27 cellular contexts compared by ENCODE assay signal in genomic region chr14:53006931-53007330, GRCh38.
"Had no signal": no experiment of that assay in that cellular context is flagged by ENCODE, and none has a peak within 500 bp of the region (broad histone marks: within the 10 kb centered on the region; RNA-seq: fewer than 3 reads in every experiment).

No MANE protein-coding gene starts in this region.

- H3K36me3 Mint-ChIP-seq: activated naive CD4-positive, alpha-beta T cell treated with anti-CD3 and anti-CD28 coated beads, Interleukin-2, amount 50 U/mL, for 24 hours; activated naive CD8-positive, alpha-beta T cell treated with anti-CD3 and anti-CD28 coated beads, Interleukin-2, amount 10 ng/mL, durations not matched to agents 7 days and 5 days had no signal

- DNase-seq: activated CD4-positive, alpha-beta T cell treated with anti-CD3 and anti-CD28 coated beads for 36 hours; activated CD4-positive, alpha-beta T cell treated with anti-CD3 and anti-CD28 coated beads, Interleukin-2, amount 10 ng/mL, durations not matched to agents 7 days and 5 days; activated CD4-positive, alpha-beta T cell treated with anti-CD3 and anti-CD28 coated beads, Interleukin-2, amount 50 U/mL, for 48 hours; activated CD8-positive, alpha-beta memory T cell treated with anti-CD3 and anti-CD28 coated beads, Interleukin-2, amount 50 U/mL, for 4 hours; activated gamma-delta T cell; activated naive CD4-positive, alpha-beta T cell treated with Interleukin-2 at 50 U/mL for 16 hours; activated naive CD8-positive, alpha-beta T cell treated with anti-CD3 and anti-CD28 coated beads, Interleukin-2, amount 10 ng/mL, durations not matched to agents 7 days and 5 days; activated T-cell treated with anti-CD3 and anti-CD28 coated beads for 4 hours; activated T-cell treated with anti-CD3 and anti-CD28 coated beads, Interleukin-2, amount 50 U/mL, for 48 hours; NCI-H1105; NCI-H1417 treated with DMSO at 0.1 percent for 48 hours; NCI-H1930; NCI-H2081 treated with DMSO at 0.1 percent for 48 hours; NCI-H446 treated with DMSO at 0.1 percent for 48 hours; NCI-H524 treated with DMSO at 0.1 percent for 48 hours; SHP77; SJCRH30 had no signal

- H3K9ac ChIP-seq: KMS-11 had no signal

- H3K9me3 Mint-ChIP-seq: activated CD4-positive, alpha-beta T cell treated with anti-CD3 and anti-CD28 coated beads, Interleukin-2, amount 10 ng/mL, durations not matched to agents 7 days and 5 days; activated naive CD4-positive, alpha-beta T cell treated with anti-CD3 and anti-CD28 coated beads, Interleukin-2, amount 50 U/mL, for 24 hours; activated naive CD8-positive, alpha-beta T cell treated with anti-CD3 and anti-CD28 coated beads, Interleukin-2, amount 10 ng/mL, durations not matched to agents 7 days and 5 days; activated T-helper 2 cell treated with anti-CD3 and anti-CD28 coated beads, Interferon-gamma antibody, Interleukin-2, Interleukin-4, amounts not matched to agents 10 μg/mL and 5 μg/mL and 100 μg/mL, durations not matched to agents 14 hours and 24 hours and 36 hours; central memory CD8-positive, alpha-beta T cell; T-helper 2 cell treated with Interferon-gamma antibody and Interleukin-4, amounts not matched to agents 5 μg/mL and 100 μg/mL, for 36 hours had no signal

- H3K4me3 ChIP-seq: ascending aorta, cardiac muscle cell, SJCRH30, SK-N-MC had no signal

- H3K27me3 ChIP-seq: ascending aorta, cardiac muscle cell, SJCRH30 had no signal

- H3K9me3 ChIP-seq: ascending aorta, SJCRH30 had no signal

- H3K27me3 Mint-ChIP-seq: activated CD4-positive, alpha-beta T cell treated with anti-CD3 and anti-CD28 coated beads for 36 hours had no signal

- H3K36me3 ChIP-seq: ascending aorta, cardiac muscle cell, SJCRH30 had no signal

- H3K27ac Mint-ChIP-seq: activated CD4-positive, alpha-beta T cell treated with anti-CD3 and anti-CD28 coated beads for 36 hours; activated CD4-positive, alpha-beta T cell treated with anti-CD3 and anti-CD28 coated beads, Interleukin-2, amount 10 ng/mL, durations not matched to agents 7 days and 5 days; activated naive CD4-positive, alpha-beta T cell treated with anti-CD3 and anti-CD28 coated beads, Interleukin-2, amount 50 U/mL, for 24 hours; activated naive CD8-positive, alpha-beta T cell treated with anti-CD3 and anti-CD28 coated beads, Interleukin-2, amount 10 ng/mL, durations not matched to agents 7 days and 5 days; activated T-helper 2 cell treated with anti-CD3 and anti-CD28 coated beads, Interferon-gamma antibody, Interleukin-2, Interleukin-4, amounts not matched to agents 10 μg/mL and 5 μg/mL and 100 μg/mL, durations not matched to agents 14 hours and 24 hours and 36 hours; T-helper 2 cell treated with Interferon-gamma antibody and Interleukin-4, amounts not matched to agents 5 μg/mL and 100 μg/mL, for 36 hours had no signal

- H3K4me2 ChIP-seq: KMS-11 had no signal

- H3K27ac ChIP-seq: ascending aorta, cardiac muscle cell, KMS-11, SJCRH30, SK-N-MC had no signal

- ATAC-seq: activated CD4-positive, alpha-beta T cell treated with anti-CD3 and anti-CD28 coated beads for 36 hours; activated CD4-positive, CD25-positive, alpha-beta regulatory T cell treated with anti-CD3 and anti-CD28 coated beads, Interleukin-2, amount 50 U/mL, for 24 hours; Panc1 had no signal

- H3K4me1 Mint-ChIP-seq: activated CD4-positive, alpha-beta T cell treated with anti-CD3 and anti-CD28 coated beads for 36 hours; activated naive CD4-positive, alpha-beta T cell treated with anti-CD3 and anti-CD28 coated beads, Interleukin-2, amount 50 U/mL, for 24 hours; activated naive CD8-positive, alpha-beta T cell treated with anti-CD3 and anti-CD28 coated beads, Interleukin-2, amount 10 ng/mL, durations not matched to agents 7 days and 5 days; central memory CD8-positive, alpha-beta T cell had no signal

- H3K4me3 Mint-ChIP-seq: activated CD4-positive, alpha-beta T cell treated with anti-CD3 and anti-CD28 coated beads for 36 hours; activated CD4-positive, alpha-beta T cell treated with anti-CD3 and anti-CD28 coated beads, Interleukin-2, amount 10 ng/mL, durations not matched to agents 7 days and 5 days; activated naive CD4-positive, alpha-beta T cell treated with anti-CD3 and anti-CD28 coated beads, Interleukin-2, amount 50 U/mL, for 24 hours; activated naive CD8-positive, alpha-beta T cell treated with anti-CD3 and anti-CD28 coated beads, Interleukin-2, amount 10 ng/mL, durations not matched to agents 7 days and 5 days; central memory CD8-positive, alpha-beta T cell; T-helper 2 cell treated with Interferon-gamma antibody and Interleukin-4, amounts not matched to agents 5 μg/mL and 100 μg/mL, for 36 hours had no signal
